ENCODE assay signal across 17 cellular contexts in the genomic region with DNA sequence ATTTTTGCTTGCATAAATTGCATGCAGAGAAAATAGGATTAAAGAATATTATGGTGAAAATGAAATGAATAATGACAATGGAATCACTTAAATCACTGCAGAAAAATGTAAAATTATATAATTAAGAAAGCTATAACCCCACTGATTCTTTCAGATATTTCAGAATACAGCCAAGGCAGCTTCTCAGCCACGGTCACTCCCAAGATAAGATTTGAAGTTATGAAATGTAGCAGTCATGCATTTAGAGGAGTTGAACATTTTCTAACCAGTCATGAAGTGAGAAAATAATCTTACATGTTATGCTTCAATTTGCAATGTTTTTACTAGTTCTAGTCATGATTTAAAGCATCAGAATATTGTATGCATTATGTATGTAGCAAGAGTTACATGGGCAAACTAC.
"Had no signal": no experiment of that assay in that cellular context is flagged by ENCODE, and none has a peak within 500 bp of the region (broad histone marks: within the 10 kb centered on the region; RNA-seq: fewer than 3 reads in every experiment).

No MANE protein-coding gene starts in this region.

- H3K4me1 ChIP-seq: gastrocnemius medialis, neural progenitor cell, upper lobe of left lung had no signal

- H3K4me2 ChIP-seq: neural progenitor cell had no signal

- H3K9me3 ChIP-seq: gastrocnemius medialis, mucosa of descending colon, sigmoid colon, thoracic aorta, tibial nerve, upper lobe of left lung had no signal

- DNase-seq: dorsolateral prefrontal cortex; effector CD4-positive, alpha-beta T cell; gastrocnemius medialis; head of caudate nucleus; mesenchymal stem cell; mucosa of descending colon; naive B cell; sigmoid colon; stimulated activated naive B cell treated with anti-CD40 and anti-IgM and Interleukin-4, amounts not matched to agents 10 μg/mL and 1 μg/mL and 100 μg/mL, for 72 hours; upper lobe of left lung had no signal

- H2AFZ ChIP-seq: neural progenitor cell had no signal

- H3K27me3 ChIP-seq: gastrocnemius medialis, neural progenitor cell, sigmoid colon, tibial nerve, upper lobe of left lung had no signal

- ATAC-seq: gastrocnemius medialis; mucosa of descending colon; natural killer cell treated with Interleukin-12 subunit alpha and Interleukin-12 subunit beta and Interleukin-15 and Interleukin-18, amount 100 ng/mL, for 72 hours; stimulated activated naive B cell treated with anti-CD40 and anti-IgM and Interleukin-4, amounts not matched to agents 10 μg/mL and 1 μg/mL and 100 μg/mL, for 72 hours had no signal

- H3K27ac ChIP-seq: dorsolateral prefrontal cortex, gastrocnemius medialis, neural progenitor cell, thoracic aorta, upper lobe of left lung had no signal

- H3K36me3 ChIP-seq: gastrocnemius medialis, neural progenitor cell, sigmoid colon, thoracic aorta, tibial nerve, upper lobe of left lung had no signal

- H3K9ac ChIP-seq: neural progenitor cell had no signal

- H3K4me3 ChIP-seq: dorsolateral prefrontal cortex, gastrocnemius medialis, mucosa of descending colon, neural progenitor cell, sigmoid colon, thoracic aorta, tibial nerve, upper lobe of left lung had no signal

- FAIRE-seq: colon, keratinocyte, urothelium cell line had no signal
